19 cellular contexts compared by ENCODE assay signal in the genomic region with DNA sequence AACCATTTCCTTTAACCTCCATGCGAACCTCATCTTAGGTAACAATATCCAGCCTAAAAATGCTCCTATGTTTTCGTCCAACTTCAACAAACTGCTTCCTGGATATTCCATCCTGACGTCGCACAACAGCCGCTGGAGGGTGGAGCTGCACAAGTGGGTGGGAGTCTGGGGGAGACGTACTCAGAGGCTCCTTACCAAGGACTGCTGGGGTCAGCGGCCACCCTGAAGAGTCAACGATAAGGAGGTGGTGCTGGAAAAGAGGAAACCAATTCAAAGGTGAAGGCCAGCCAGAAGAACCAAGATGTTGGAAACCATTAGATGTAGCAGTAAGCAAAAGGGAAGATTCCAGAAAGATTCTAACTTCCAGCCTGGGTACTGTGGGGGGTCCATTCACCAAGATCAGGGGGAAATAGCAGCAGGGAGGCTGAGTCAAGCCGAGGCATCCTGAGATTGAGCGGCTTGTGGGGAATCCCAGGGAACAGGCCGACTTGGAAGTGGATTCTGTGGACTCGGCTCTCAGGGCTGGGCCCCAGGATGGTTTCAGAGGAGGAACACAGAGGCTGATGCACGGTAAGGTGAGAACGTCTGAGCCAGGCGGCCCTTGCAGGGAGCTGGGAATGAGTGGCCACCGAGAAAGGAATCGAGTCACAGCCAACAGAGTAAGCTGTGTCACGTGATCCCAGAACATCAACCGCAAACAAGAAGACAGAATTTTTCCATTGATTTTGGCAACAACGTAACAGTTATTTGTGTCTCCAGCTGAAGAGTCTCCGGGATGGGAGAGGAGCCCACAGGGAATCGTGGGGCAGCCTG.
DNase-seq lines count a peak whose midpoint lies in the region; ATAC-seq, FAIRE-seq and TF ChIP-seq lines count a peak whose summit lies in the region.
"Had no signal": no experiment of that assay in that cellular context is flagged by ENCODE, and none has a peak within 500 bp of the region (broad histone marks: within the 10 kb centered on the region; RNA-seq: fewer than 3 reads in every experiment).

No MANE protein-coding gene starts in this region.

- peak overlapping the region; percentile 78 for H3K27ac ChIP-seq in BLaER1
- no peak overlapping the region for H3K27ac ChIP-seq in K562 (ENCODE audit: extremely low read depth, low read depth, low read length)
- H3K27ac ChIP-seq in foreskin keratinocyte = no peak overlapping the region
- no peak overlapping the region for H3K27ac ChIP-seq in transverse colon
- H3K27ac ChIP-seq: 22Rv1 had no signal

- no peak for FAIRE-seq in K562 (lab: Jason Lieb, UNC)
- FAIRE-seq: D721Med, G401.6, GM12892, GM19239 had no signal

- WGBS in K562 (ENCODE audit: insufficient coverage, low coverage, missing lambda C conversion rate) = 1% methylated on average over 22 of the region's 22 CpGs
- WGBS in transverse colon (ENCODE audit: low coverage in 1 of 2), 2 donors = 74 to 84% methylated on average over 6 to 22 of the region's 22 CpGs

- TF ChIP-seq POLR2A in K562 (conservative IDR thresholded peaks at IDR 0.05) (no peak), transverse colon (IDR thresholded peaks at IDR 0.05) (no peak)

- in situ Hi-C loops in K562 (cut with MboI) = no loop called here
- in situ Hi-C loops in transverse colon (cut with MboI; ENCODE audit: low pct_ligation_motif_present in 1 of 4, low pct_unique_long_range_greater_than_20kb in 1 of 4, low sequenced_read_pairs in 3 of 4) = no loop called here

- H4K20me1 ChIP-seq in BLaER1 (0 out of 2 replicates have a peak, but pooled peaks cover 5% of the 10 kb centered on the region), K562 (replicated peaks; ENCODE audit: control insufficient read depth, insufficient read depth, low read length) (peaks cover 5% of the 10 kb centered on the region; the same call in 1 of the 2 replicates)

- H3K4me1 ChIP-seq in BLaER1 (peaks cover 83% of the 10 kb centered on the region), K562 (replicated peaks in 1 of 2; ENCODE audit: control insufficient read depth in 2 of 2, insufficient read depth in 2 of 2, low read length in 2 of 2) (no peaks in the 10 kb centered on the region), foreskin keratinocyte (no peaks in the 10 kb centered on the region), transverse colon (no peaks in the 10 kb centered on the region)

- POLR2A ChIA-PET in K562 (lab: Yijun Ruan, JAX) = no interaction called here

- H3K9me3 ChIP-seq in BLaER1 (peaks cover 5% of the 10 kb centered on the region; the same call in 1 of the 2 replicates), K562 (replicated peaks; ENCODE audit: control insufficient read depth, insufficient read depth, low read depth, low read length) (no peaks in the 10 kb centered on the region), transverse colon (no peaks in the 10 kb centered on the region)

- no peak for TF ChIP-seq CTCF in K562 (IDR thresholded peaks at IDR 0.05 in 2 of 3, conservative IDR thresholded peaks at IDR 0.05 in 1 of 3; ENCODE audit: insufficient read depth in 2 of 3, low read depth in 1 of 3, low read length in 3 of 3)
- TF ChIP-seq CTCF in foreskin keratinocyte (conservative IDR thresholded peaks at IDR 0.05) = no peak
- no peak for TF ChIP-seq CTCF in transverse colon (IDR thresholded peaks at IDR 0.05)

- CTCF ChIA-PET in K562 (lab: Yijun Ruan, JAX; ENCODE audit: low intra/inter-chr PET ratio) = no interaction called here

- H3K9me1 ChIP-seq in K562 (ENCODE audit: control insufficient read depth, insufficient read depth, low read length) = no peaks in the 10 kb centered on the region

- no peak overlapping the region for H2AFZ ChIP-seq in K562 (ENCODE audit: low read depth, low read length)

- peak; percentile 21 for DNase-seq in activated CD8-positive, alpha-beta memory T cell treated with anti-CD3 and anti-CD28 coated beads for 24 hours
- DNase-seq in activated CD8-positive, alpha-beta memory T cell treated with anti-CD3 and anti-CD28 coated beads, Interleukin-2, amount 50 U/mL, for 48 hours = no peak
- DNase-seq in K562 (ENCODE audit: extremely low read depth in 1 of 4, low spot score in 3 of 4) (no peak), sciatic nerve (ENCODE audit: low spot score) (no peak), foreskin keratinocyte (no peak), transverse colon (no peak)
- DNase-seq: AML-193, C1 segment of cervical spinal cord, DMS153, DMS79 treated with DMSO at 0.1 percent for 48 hours, EL, GOT3, H9 had no signal

- ATAC-seq in K562 (no peak), sciatic nerve (peak; percentile 13), foreskin keratinocyte (no peak)

- H3K4me3 ChIP-seq in BLaER1 = peak overlapping the region; percentile 49; the same call in 1 of the 2 replicates
- H3K4me3 ChIP-seq in K562 = no peak overlapping the region
- H3K4me3 ChIP-seq in transverse colon = no peak overlapping the region

- H3K36me3 ChIP-seq in BLaER1 (no peaks in the 10 kb centered on the region), K562 (ENCODE audit: control insufficient read depth, insufficient read depth, low read length) (no peaks in the 10 kb centered on the region), transverse colon (no peaks in the 10 kb centered on the region)

- no peaks in the 10 kb centered on the region for H3K27me3 ChIP-seq in BLaER1
- peaks cover 18 to 53% of the 10 kb centered on the region in 2 experiments; a peak in 4 of 5 replicates for H3K27me3 ChIP-seq in K562 (ENCODE audit: control insufficient read depth in 2 of 2, insufficient read depth in 2 of 2, low read length in 2 of 2)
- H3K27me3 ChIP-seq in foreskin keratinocyte = no peaks in the 10 kb centered on the region
- H3K27me3 ChIP-seq in transverse colon = peaks cover 7% of the 10 kb centered on the region

- no peak for TF ChIP-seq EP300 in K562 (IDR thresholded peaks at IDR 0.05; ENCODE audit: low read length)
- no peak for TF ChIP-seq EP300 in transverse colon (IDR thresholded peaks at IDR 0.05; ENCODE audit: low read depth)

- H3K4me2 ChIP-seq in BLaER1 (peak overlapping the region; percentile 92), K562 (ENCODE audit: insufficient read depth, low read length) (no peak overlapping the region)

- intact Hi-C loops in K562 (cut with micrococcal nuclease) (no loop called here), sciatic nerve (cut with DNase I) (loop anchor here (5.0 kb wide), 1 partner anchor 691 kb away; no protein-coding TSS in a partner anchor), transverse colon (cut with DNase I; ENCODE audit: low total_unique reads) (no loop called here)

- no peaks in the 10 kb centered on the region for H3K79me2 ChIP-seq in K562 (ENCODE audit: control insufficient read depth, insufficient read depth, low read length)

- no TSS peak for BruUV-seq in K562 (replicated peaks; lab: Mats Ljungman, UMichigan)

- no peak for TF ChIP-seq RAD21 in K562 (CRISPR knock-in tag; conservative IDR thresholded peaks at IDR 0.05 in 1 of 2, IDR thresholded peaks at IDR 0.05 in 1 of 2)

- H3K9ac ChIP-seq in BLaER1 (no peak overlapping the region; the same call in 1 of the 2 replicates), K562 (ENCODE audit: insufficient read depth in 1 of 2, low read depth in 2 of 2, low read length in 2 of 2) (no peak overlapping the region)

TF ChIP-seq in K562, 482 proteins besides CTCF, POLR2A, EP300 and RAD21:
- TF ChIP-seq BCL6 (CRISPR knock-in tag; IDR thresholded peaks at IDR 0.05) = no peak
- TF ChIP-seq TFE3 (CRISPR knock-in tag; IDR thresholded peaks at IDR 0.05) = peak; percentile 92
- peak; percentile 36; the same call in 1 of the 2 replicates for TF ChIP-seq USF2 (CRISPR knock-in tag; IDR thresholded peaks at IDR 0.05)
- TF ChIP-seq RAD51 (IDR thresholded peaks at IDR 0.05; ENCODE audit: borderline replicate concordance, low read depth) = peak; percentile 76; the same call in 1 of the 2 replicates
